In genomic region chr10:118913825-118914224, GRCh38 we compare ENCODE assay signal across 25 cellular contexts.
DNase-seq lines count a peak whose midpoint lies in the region; ATAC-seq and TF ChIP-seq lines count a peak whose summit lies in the region.
"Had no signal": no experiment of that assay in that cellular context is flagged by ENCODE, and none has a peak within 500 bp of the region (broad histone marks: within the 10 kb centered on the region; RNA-seq: fewer than 3 reads in every experiment).

No MANE protein-coding gene starts in this region.

- H3K9me3 Mint-ChIP-seq in glutamatergic neuron (ENCODE audit: unreplicated experiment) = peaks cover 28% of the 10 kb centered on the region
- H3K9me3 Mint-ChIP-seq in type B pancreatic cell = peaks cover 5% of the 10 kb centered on the region
- H3K9me3 Mint-ChIP-seq: CD4-positive, alpha-beta T cell had no signal

- ATAC-seq in Panc1 (peak; percentile 22; the same call in 1 of the 2 replicates), GM21390 (IDR thresholded peaks at IDR 0.05; ENCODE audit: unreplicated experiment) (no peak), GM21786 (IDR thresholded peaks at IDR 0.05; ENCODE audit: unreplicated experiment) (no peak)

- no peaks in the 10 kb centered on the region for H3K36me3 Mint-ChIP-seq in glutamatergic neuron (ENCODE audit: unreplicated experiment)
- H3K36me3 Mint-ChIP-seq in type B pancreatic cell = no peaks in the 10 kb centered on the region

- H3K4me1 ChIP-seq in Panc1 (ENCODE audit: control insufficient read depth, insufficient read depth, low read length) (peaks cover 6% of the 10 kb centered on the region; the same call in 1 of the 2 replicates), right atrium auricular region (peaks cover 0 to 20% of the 10 kb centered on the region in 2 donors)

- intact Hi-C loops in Panc1 (cut with micrococcal nuclease; ENCODE audit: unreplicated experiment) = no loop called here

- CTCF ChIA-PET in Panc1 (lab: Charles Lee) = no interaction called here

- H3K36me3 ChIP-seq in Panc1 (ENCODE audit: control insufficient read depth, insufficient read depth, low read length) (no peaks in the 10 kb centered on the region), right atrium auricular region (no peaks in the 10 kb centered on the region)
- H3K36me3 ChIP-seq: BLaER1 treated with 17β-estradiol and CSF1 and Interleukin-3, amounts not matched to agents 10 nM and 100 nM had no signal

- peaks cover 64% of the 10 kb centered on the region for H3K4me1 Mint-ChIP-seq in glutamatergic neuron (ENCODE audit: low read depth, unreplicated experiment)
- peaks cover 5% of the 10 kb centered on the region for H3K4me1 Mint-ChIP-seq in type B pancreatic cell (ENCODE audit: unreplicated experiment)

- H3K4me3 Mint-ChIP-seq in glutamatergic neuron (ENCODE audit: unreplicated experiment) = peak overlapping the region; percentile 74
- H3K4me3 Mint-ChIP-seq in type B pancreatic cell = no peak overlapping the region
- H3K4me3 Mint-ChIP-seq: CD4-positive, alpha-beta T cell had no signal

- H3K27ac Mint-ChIP-seq in glutamatergic neuron (ENCODE audit: unreplicated experiment) (peak overlapping the region; percentile 97), type B pancreatic cell (no peak overlapping the region)
- H3K27ac Mint-ChIP-seq: CD4-positive, alpha-beta T cell had no signal

- H3K27me3 ChIP-seq in Panc1 (ENCODE audit: control insufficient read depth, insufficient read depth, low read length) (no peaks in the 10 kb centered on the region), right atrium auricular region (no peaks in the 10 kb centered on the region)
- H3K27me3 ChIP-seq: BLaER1 treated with 17β-estradiol and CSF1 and Interleukin-3, amounts not matched to agents 10 nM and 100 nM had no signal

- no peak overlapping the region for H3K4me3 ChIP-seq in Panc1 (ENCODE audit: low read depth in 2 of 2, low read length in 2 of 2)
- H3K4me3 ChIP-seq in right atrium auricular region = no peak overlapping the region
- H3K4me3 ChIP-seq: A549; BLaER1 treated with 17β-estradiol and CSF1 and Interleukin-3, amounts not matched to agents 10 nM and 100 nM had no signal

- in situ Hi-C loops in Panc1 (cut with HindIII; ENCODE audit: low pct_unique_long_range_greater_than_20kb, low sequenced_read_pairs) = no loop called here

- peaks cover 17% of the 10 kb centered on the region for H3K27me3 Mint-ChIP-seq in glutamatergic neuron (ENCODE audit: unreplicated experiment)
- H3K27me3 Mint-ChIP-seq in type B pancreatic cell = peaks cover under 1% of the 10 kb centered on the region

- no TSS peak for BruUV-seq in Panc1 (replicated peaks; lab: Mats Ljungman, UMichigan)

- H3K27ac ChIP-seq in Panc1 (ENCODE audit: low read length) = no peak overlapping the region
- no peak overlapping the region for H3K27ac ChIP-seq in right atrium auricular region
- H3K27ac ChIP-seq: A549, RWPE1 had no signal

- DNase-seq in Panc1 (ENCODE audit: low read depth, low spot score) = no peak
- no peak for DNase-seq in glutamatergic neuron
- DNase-seq in right atrium auricular region (ENCODE audit: low spot score) = peak; percentile 48
- DNase-seq in type B pancreatic cell (ENCODE audit: extremely low spot score, unreplicated experiment) = peak; percentile 60
- no peak for DNase-seq in stimulated activated CD8-positive, alpha-beta memory T cell treated with anti-CD3 and anti-CD28 coated beads, Interleukin-4, amount 100 ng/mL, for 48 hours
- DNase-seq in occipital lobe (lab: John Stamatoyannopoulos, UW) = no peak
- DNase-seq: AML-193; CD4-positive, alpha-beta T cell; COR-L47; DMS53; NCI-H1105; NCI-H146; NCI-H1930; NCI-H2107; NCI-H446; NCI-H774; NK-92 treated with Interleukin-12 subunit alpha and Interleukin-12 subunit beta, amount 100 ng/mL, for 24 hours; SIG-M5; SK-N-SH; SW 1271 had no signal

- POLR2A ChIA-PET in Panc1 (lab: Charles Lee) = no interaction called here

- TF ChIP-seq CTCF in Panc1 (IDR thresholded peaks at IDR 0.05) (no peak), glutamatergic neuron (IDR thresholded peaks at IDR 0.05; ENCODE audit: partially characterized antibody, unreplicated experiment) (no peak), right atrium auricular region (IDR thresholded peaks at IDR 0.05) (no peak), type B pancreatic cell (conservative IDR thresholded peaks at IDR 0.05) (no peak)

- H3K9me3 ChIP-seq in Panc1 (ENCODE audit: control insufficient read depth, insufficient read depth, low read depth, low read length) (no peaks in the 10 kb centered on the region), right atrium auricular region (no peaks in the 10 kb centered on the region)
- H3K9me3 ChIP-seq: A549; BLaER1 treated with 17β-estradiol and CSF1 and Interleukin-3, amounts not matched to agents 10 nM and 100 nM; SK-N-SH had no signal

Comparison
In these comparisons a context has a peak if more than half of its experiments do, and no peak if none do; other contexts are left out.
1. DNase-seq: peak in right atrium auricular region (single experiment) and type B pancreatic cell (single experiment); none in Panc1 (single experiment), glutamatergic neuron (single experiment), stimulated activated CD8-positive, alpha-beta memory T cell treated with anti-CD3 and anti-CD28 coated beads, Interleukin-4, amount 100 ng/mL, for 48 hours (single experiment) and occipital lobe (single experiment).